ENCODE assay signal across 22 cellular contexts in the genomic region with DNA sequence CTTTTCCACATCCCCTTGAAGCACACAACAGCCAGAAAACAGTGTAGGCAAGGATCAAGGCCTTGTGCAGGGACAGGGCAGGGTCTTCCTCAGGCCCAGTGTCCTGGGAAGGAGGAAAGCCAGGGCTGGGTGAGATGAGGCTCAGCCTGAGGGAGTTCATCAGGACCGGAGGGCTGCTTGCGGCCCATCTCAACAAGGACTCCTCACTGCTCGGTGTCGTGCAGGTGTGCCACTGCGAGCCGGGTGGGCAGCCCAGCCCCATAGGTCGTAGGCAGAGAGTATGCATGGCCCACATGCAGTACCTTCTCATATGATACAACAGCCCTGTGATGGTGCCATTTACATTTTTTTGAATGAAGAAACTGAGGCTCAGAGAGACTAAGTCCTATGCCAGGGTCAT. TPM values are rescaled to one million over a fixed set of nuclear protein-coding genes. Genes with fewer than 3 reads are reported as not detected.
DNase-seq lines count a peak whose midpoint lies in the region; ATAC-seq, FAIRE-seq and TF ChIP-seq lines count a peak whose summit lies in the region.
"Had no signal": no experiment of that assay in that cellular context is flagged by ENCODE, and none has a peak within 500 bp of the region (broad histone marks: within the 10 kb centered on the region; RNA-seq: fewer than 3 reads in every experiment).

No MANE protein-coding gene starts in this region.

- H3K27ac Mint-ChIP-seq in activated naive CD4-positive, alpha-beta T cell treated with anti-CD3 and anti-CD28 coated beads for 36 hours: peak overlapping the region; percentile 47
- no peak overlapping the region for H3K27ac Mint-ChIP-seq in activated CD4-positive, alpha-beta memory T cell treated with anti-CD3 and anti-CD28 coated beads, Interleukin-2, amount 10 ng/mL, durations not matched to agents 7 days and 5 days
- H3K27ac Mint-ChIP-seq: CD8-positive, alpha-beta T cell had no signal

- intact Hi-C loops in activated naive CD4-positive, alpha-beta T cell treated with anti-CD3 and anti-CD28 coated beads for 36 hours (cut with micrococcal nuclease): no loop called here
- intact Hi-C loops in K562 (cut with micrococcal nuclease): no loop called here
- intact Hi-C loops in psoas muscle (cut with DNase I): no loop called here

- DNase-seq in activated naive CD4-positive, alpha-beta T cell treated with anti-CD3 and anti-CD28 coated beads for 36 hours: no peak
- DNase-seq in activated naive CD4-positive, alpha-beta T cell treated with Interleukin-2 at 50 U/mL for 16 hours: no peak
- DNase-seq in K562 (ENCODE audit: extremely low read depth in 1 of 4, low spot score in 3 of 4) (no peak), psoas muscle (peak in 1 of 2 donors; percentile 43), GM13976 (ENCODE audit: low spot score) (no peak)
- DNase-seq in activated CD4-positive, alpha-beta memory T cell treated with anti-CD3 and anti-CD28 coated beads, Interleukin-2, amount 10 ng/mL, durations not matched to agents 7 days and 5 days: no peak
- DNase-seq: 8988T; CD8-positive, alpha-beta T cell; DMS79 treated with DMSO at 0.1 percent for 48 hours; H7; Karpas-422; MM.1S; NCI-H1092 treated with DMSO at 0.1 percent for 48 hours; NCI-H2081 treated with DMSO at 0.1 percent for 48 hours; NCI-H510A treated with DMSO at 0.1 percent for 48 hours; NCI-H82; PC-9 had no signal

- H3K36me3 ChIP-seq in K562 (ENCODE audit: control insufficient read depth, insufficient read depth, low read length) (peaks cover 87% of the 10 kb centered on the region), psoas muscle (ENCODE audit: insufficient read depth in 1 of 2, low read depth in 1 of 2) (peaks cover 0 to 74% of the 10 kb centered on the region in 2 donors)

- H3K4me2 ChIP-seq in K562 (ENCODE audit: insufficient read depth, low read length): no peak overlapping the region
- H3K4me2 ChIP-seq: PC-9 had no signal

- no peak overlapping the region for H3K4me3 Mint-ChIP-seq in activated naive CD4-positive, alpha-beta T cell treated with anti-CD3 and anti-CD28 coated beads for 36 hours
- no peak overlapping the region for H3K4me3 Mint-ChIP-seq in activated CD4-positive, alpha-beta memory T cell treated with anti-CD3 and anti-CD28 coated beads, Interleukin-2, amount 10 ng/mL, durations not matched to agents 7 days and 5 days
- H3K4me3 Mint-ChIP-seq: CD8-positive, alpha-beta T cell had no signal

- TF ChIP-seq EP300 in K562 (IDR thresholded peaks at IDR 0.05; ENCODE audit: low read length): no peak

- H3K4me3 ChIP-seq in K562 (no peak overlapping the region), psoas muscle (no peak overlapping the region)
- H3K4me3 ChIP-seq: PC-9, SK-N-MC had no signal

- no peaks in the 10 kb centered on the region for H3K4me1 Mint-ChIP-seq in activated naive CD4-positive, alpha-beta T cell treated with anti-CD3 and anti-CD28 coated beads for 36 hours (ENCODE audit: low read depth)
- H3K4me1 Mint-ChIP-seq in activated CD4-positive, alpha-beta memory T cell treated with anti-CD3 and anti-CD28 coated beads, Interleukin-2, amount 10 ng/mL, durations not matched to agents 7 days and 5 days: peaks cover 3% of the 10 kb centered on the region

- no peak for TF ChIP-seq RAD21 in K562 (CRISPR knock-in tag; conservative IDR thresholded peaks at IDR 0.05 in 1 of 2, IDR thresholded peaks at IDR 0.05 in 1 of 2)

- H3K79me2 ChIP-seq in K562 (ENCODE audit: control insufficient read depth, insufficient read depth, low read length): no peaks in the 10 kb centered on the region

- H3K27ac ChIP-seq in C4-2B (peak overlapping the region; percentile 71), K562 (ENCODE audit: extremely low read depth, low read depth, low read length) (no peak overlapping the region), psoas muscle (peak overlapping the region; percentile 76)
- H3K27ac ChIP-seq: PC-9, SK-N-MC had no signal

- TF ChIP-seq POLR2A in K562 (conservative IDR thresholded peaks at IDR 0.05): no peak

- H3K27me3 Mint-ChIP-seq in activated naive CD4-positive, alpha-beta T cell treated with anti-CD3 and anti-CD28 coated beads for 36 hours (ENCODE audit: low read depth): no peaks in the 10 kb centered on the region
- no peaks in the 10 kb centered on the region for H3K27me3 Mint-ChIP-seq in activated CD4-positive, alpha-beta memory T cell treated with anti-CD3 and anti-CD28 coated beads, Interleukin-2, amount 10 ng/mL, durations not matched to agents 7 days and 5 days

- POLR2A ChIA-PET in K562 (lab: Yijun Ruan, JAX): interaction anchor here (0.7 to 1.7 kb wide), 2 partner anchors 21 to 532 kb away, joined by 3 to 4 read pairs; no protein-coding TSS in a partner anchor
- POLR2A ChIA-PET in activated CD4-positive, alpha-beta memory T cell treated with anti-CD3 and anti-CD28 coated beads, Interleukin-2, amount 10 ng/mL, durations not matched to agents 7 days and 5 days (lab: Charles Lee): interaction anchor here (2.2 kb wide), 1 partner anchor 14 kb away, joined by 6 read pairs; no protein-coding TSS in a partner anchor

- H3K9ac ChIP-seq in K562 (ENCODE audit: insufficient read depth in 1 of 2, low read depth in 2 of 2, low read length in 2 of 2): no peak overlapping the region

- peaks cover 34% of the 10 kb centered on the region for H3K36me3 Mint-ChIP-seq in activated naive CD4-positive, alpha-beta T cell treated with anti-CD3 and anti-CD28 coated beads for 36 hours (ENCODE audit: low read depth)
- H3K36me3 Mint-ChIP-seq in activated CD4-positive, alpha-beta memory T cell treated with anti-CD3 and anti-CD28 coated beads, Interleukin-2, amount 10 ng/mL, durations not matched to agents 7 days and 5 days (ENCODE audit: low read depth): peaks cover 44% of the 10 kb centered on the region

- FAIRE-seq in K562 (lab: Jason Lieb, UNC): no peak
- FAIRE-seq: D721Med had no signal

- H3K9me3 Mint-ChIP-seq in activated naive CD4-positive, alpha-beta T cell treated with anti-CD3 and anti-CD28 coated beads for 36 hours: no peaks in the 10 kb centered on the region
- no peaks in the 10 kb centered on the region for H3K9me3 Mint-ChIP-seq in activated CD4-positive, alpha-beta memory T cell treated with anti-CD3 and anti-CD28 coated beads, Interleukin-2, amount 10 ng/mL, durations not matched to agents 7 days and 5 days
- H3K9me3 Mint-ChIP-seq: CD8-positive, alpha-beta T cell had no signal

- WGBS in K562 (ENCODE audit: insufficient coverage, low coverage, missing lambda C conversion rate): 96% methylated on average over 7 of the region's 7 CpGs
- WGBS in psoas muscle, 3 donors: 91 to 97% (median 94%) methylated on average over 7 of the region's 7 CpGs

- no peak for ATAC-seq in K562
- no peak for ATAC-seq in psoas muscle
- no peak for ATAC-seq in GM19463 (IDR thresholded peaks at IDR 0.05; ENCODE audit: unreplicated experiment)
- ATAC-seq: CD8-positive, alpha-beta T cell had no signal

- peaks cover 0 to 10% of the 10 kb centered on the region in 2 experiments; a peak in 3 of 5 replicates for H3K4me1 ChIP-seq in K562 (replicated peaks in 1 of 2; ENCODE audit: control insufficient read depth in 2 of 2, insufficient read depth in 2 of 2, low read length in 2 of 2)
- peaks cover 45% of the 10 kb centered on the region for H3K4me1 ChIP-seq in psoas muscle

- H4K20me1 ChIP-seq in K562 (replicated peaks; ENCODE audit: control insufficient read depth, insufficient read depth, low read length): no peaks in the 10 kb centered on the region

- peaks cover 2% of the 10 kb centered on the region for H3K9me1 ChIP-seq in K562 (ENCODE audit: control insufficient read depth, insufficient read depth, low read length)

- in situ Hi-C loops in K562 (cut with MboI) (no loop called here), GM13976 (cut with MboI; ENCODE audit: low sequenced_read_pairs, unreplicated experiment) (no loop called here)

- H3K9me3 ChIP-seq in K562 (replicated peaks; ENCODE audit: control insufficient read depth, insufficient read depth, low read depth, low read length) (no peaks in the 10 kb centered on the region), psoas muscle (no peaks in the 10 kb centered on the region)

- CTCF ChIA-PET in activated naive CD4-positive, alpha-beta T cell treated with anti-CD3 and anti-CD28 coated beads for 36 hours (lab: Charles Lee): no interaction called here
- CTCF ChIA-PET in K562 (lab: Yijun Ruan, JAX; ENCODE audit: low intra/inter-chr PET ratio): no interaction called here
- CTCF ChIA-PET in activated CD4-positive, alpha-beta memory T cell treated with anti-CD3 and anti-CD28 coated beads, Interleukin-2, amount 10 ng/mL, durations not matched to agents 7 days and 5 days (lab: Charles Lee): no interaction called here

- H2AFZ ChIP-seq in K562 (ENCODE audit: low read depth, low read length): no peak overlapping the region
- H2AFZ ChIP-seq: PC-9 had no signal

- no peaks in the 10 kb centered on the region for H3K27me3 ChIP-seq in K562 (ENCODE audit: control insufficient read depth in 2 of 2, insufficient read depth in 2 of 2, low read length in 2 of 2)
- no peaks in the 10 kb centered on the region for H3K27me3 ChIP-seq in psoas muscle (ENCODE audit: insufficient read depth in 3 of 3, low read length in 2 of 3)

- TSS peak; percentile 20 for BruUV-seq in K562 (replicated peaks; lab: Mats Ljungman, UMichigan)

- no peak for TF ChIP-seq CTCF in C4-2B (conservative IDR thresholded peaks at IDR 0.05)
- TF ChIP-seq CTCF in K562 (IDR thresholded peaks at IDR 0.05 in 2 of 3, conservative IDR thresholded peaks at IDR 0.05 in 1 of 3; ENCODE audit: insufficient read depth in 2 of 3, low read depth in 1 of 3, low read length in 3 of 3): no peak
- TF ChIP-seq CTCF in psoas muscle (IDR thresholded peaks at IDR 0.05): no peak
- TF ChIP-seq CTCF in GM13976 (IDR thresholded peaks at IDR 0.05; ENCODE audit: borderline replicate concordance, control extremely low read depth, extremely low read depth, insufficient read depth, missing control alignments): no peak

RNA-seq across cellular contexts. Expression of a gene that starts 12.9 kb away (rescaled TPM):
- 1 to 10 TPM; 1.7 to 1.8 TPM for total RNA-seq in activated naive CD4-positive, alpha-beta T cell treated with anti-CD3 and anti-CD28 coated beads for 36 hours
- 0.70 and 1.5 TPM in 2 replicates for total RNA-seq in K562 (2011; cell fraction: chromatin; rRNA removed; ENCODE audit: low replicate concordance)
- total RNA-seq in K562 (2011; cell fraction: nucleolus; rRNA removed): 2.4 and 5.5 TPM in 2 replicates
- total RNA-seq in K562 (2011; cell fraction: nucleoplasm; rRNA removed): 1.5 and 2.1 TPM in 2 replicates
- total RNA-seq in K562 (2014; rRNA removed): 1.1 and 1.4 TPM in 2 replicates
- not detected in 2 replicates for total RNA-seq in K562 (2014; rRNA removed; fragmentation: Illumina TruSeq; extraction: Trizol)
- not detected in 2 replicates for total RNA-seq in K562 (2015; rRNA removed; fragmentation: Illumina TruSeq; extraction: Trizol)
- 2.2 TPM in 2 replicates for total RNA-seq in K562 (2021)
- 0.08 and 0.15 TPM in 2 replicates for polyA plus RNA-seq in K562 (2011; rRNA removed)
- polyA plus RNA-seq in K562 (2011; cell fraction: cytosol; rRNA removed): 0.09 and 1.8 TPM in 2 replicates
- polyA plus RNA-seq in K562 (2011; cell fraction: nucleus; rRNA removed): 2.7 and 8.7 TPM in 2 replicates
- polyA plus RNA-seq in K562 (2012): 0.19 and 0.40 TPM in 2 replicates
- polyA plus RNA-seq in K562 (2014; fragmentation: Illumina TruSeq; extraction: Trizol): not detected in 2 replicates
- under 1 TPM in 1 of 2 experiments, not detected in 1; 0.07 TPM for polyA plus RNA-seq in K562 (2014; fragmentation: Nextera tagmentation; extraction: Ambion mirVana)
- polyA plus RNA-seq in K562 (2014; rRNA removed): 0.50 and 3.3 TPM in 2 replicates
- not detected in 2 replicates for polyA minus RNA-seq in K562 (2011; rRNA and poly(A)+ RNA removed)
- polyA minus RNA-seq in K562 (2011; cell fraction: cytosol; rRNA and poly(A)+ RNA removed): not detected in 2 replicates
- 0.94 TPM in 1 of 2 replicates, not detected in the other for polyA minus RNA-seq in K562 (2011; cell fraction: nucleus; rRNA and poly(A)+ RNA removed)
- under 1 TPM in 3 of 4 donors, not detected in 1; 0.15 to 0.26 (median 0.26) TPM for total RNA-seq in psoas muscle
- not detected for polyA plus RNA-seq in psoas muscle
- not detected for total RNA-seq in activated CD4-positive, alpha-beta memory T cell treated with anti-CD3 and anti-CD28 coated beads, Interleukin-2, amount 10 ng/mL, durations not matched to agents 7 days and 5 days
- polyA plus RNA-seq: BJ had no signal

RNA-seq across cellular contexts. Expression of a gene that starts 24.6 kb away (rescaled TPM):
- total RNA-seq in activated naive CD4-positive, alpha-beta T cell treated with anti-CD3 and anti-CD28 coated beads for 36 hours: 1 to 10 TPM; 3.2 to 3.8 TPM
- 5.1 and 11.0 TPM in 2 replicates for total RNA-seq in K562 (2011; cell fraction: chromatin; rRNA removed; ENCODE audit: low replicate concordance)
- 5.2 and 5.8 TPM in 2 replicates for total RNA-seq in K562 (2011; cell fraction: nucleolus; rRNA removed)
- total RNA-seq in K562 (2011; cell fraction: nucleoplasm; rRNA removed): 6.7 and 7.9 TPM in 2 replicates
- total RNA-seq in K562 (2014; rRNA removed) (0.50 and 0.69 TPM in 2 replicates), K562 (2014; rRNA removed; fragmentation: Illumina TruSeq; extraction: Trizol) (0.44 and 0.48 TPM in 2 replicates), K562 (2015; rRNA removed; fragmentation: Illumina TruSeq; extraction: Trizol) (0.30 and 0.47 TPM in 2 replicates), K562 (2021) (1.5 and 1.9 TPM in 2 replicates), psoas muscle (1 to 10 TPM in 1 of 4 donors, under 1 TPM in 3; 0.20 to 1.4 (median 0.38) TPM)
- polyA plus RNA-seq in K562 (2011; rRNA removed) (0.53 and 1.3 TPM in 2 replicates), K562 (2014; fragmentation: Illumina TruSeq; extraction: Trizol) (0.59 and 0.66 TPM in 2 replicates), K562 (2014; fragmentation: Nextera tagmentation; extraction: Ambion mirVana) (under 1 TPM; 0.08 to 0.13 TPM), K562 (2014; rRNA removed) (1.1 and 1.3 TPM in 2 replicates), psoas muscle (under 1 TPM in 2 of 3 donors, not detected in 1; 0.01 to 0.05 TPM)
- 0.79 and 0.86 TPM in 2 replicates for polyA plus RNA-seq in K562 (2011; cell fraction: cytosol; rRNA removed)
- 4.2 and 4.7 TPM in 2 replicates for polyA plus RNA-seq in K562 (2011; cell fraction: nucleus; rRNA removed)
- 0.68 and 1.4 TPM in 2 replicates for polyA plus RNA-seq in K562 (2012)
- polyA minus RNA-seq in K562 (2011; rRNA and poly(A)+ RNA removed): 0.53 and 0.60 TPM in 2 replicates
- polyA minus RNA-seq in K562 (2011; cell fraction: cytosol; rRNA and poly(A)+ RNA removed): 0.57 and 0.91 TPM in 2 replicates
- 0.40 and 1.00 TPM in 2 replicates for polyA minus RNA-seq in K562 (2011; cell fraction: nucleus; rRNA and poly(A)+ RNA removed)
- total RNA-seq in activated CD4-positive, alpha-beta memory T cell treated with anti-CD3 and anti-CD28 coated beads, Interleukin-2, amount 10 ng/mL, durations not matched to agents 7 days and 5 days: 1 to 10 TPM; 2.3 to 2.6 TPM

RNA-seq across cellular contexts. Expression of a gene that starts 44.9 kb away (rescaled TPM):
- total RNA-seq in activated naive CD4-positive, alpha-beta T cell treated with anti-CD3 and anti-CD28 coated beads for 36 hours: 100 to 1,000 TPM in 1 of 2 experiments, 10 to 100 TPM in 1; 95.4 to 110 TPM
- 59.7 and 128 TPM in 2 replicates for total RNA-seq in K562 (2011; cell fraction: chromatin; rRNA removed; ENCODE audit: low replicate concordance)
- total RNA-seq in K562 (2011; cell fraction: nucleolus; rRNA removed): 89.4 and 117 TPM in 2 replicates
- total RNA-seq in K562 (2011; cell fraction: nucleoplasm; rRNA removed): 68.9 and 92.5 TPM in 2 replicates
- total RNA-seq in K562 (2014; rRNA removed): 67.7 and 77.1 TPM in 2 replicates
- total RNA-seq in K562 (2014; rRNA removed; fragmentation: Illumina TruSeq; extraction: Trizol): 9.9 and 11.3 TPM in 2 replicates
- 32.3 and 33.8 TPM in 2 replicates for total RNA-seq in K562 (2015; rRNA removed; fragmentation: Illumina TruSeq; extraction: Trizol)
- total RNA-seq in K562 (2021): 36.2 and 37.4 TPM in 2 replicates
- 18.8 and 25.3 TPM in 2 replicates for polyA plus RNA-seq in K562 (2011; rRNA removed)
- polyA plus RNA-seq in K562 (2011; cell fraction: cytosol; rRNA removed): 25.2 and 56.0 TPM in 2 replicates
- 59.7 and 86.8 TPM in 2 replicates for polyA plus RNA-seq in K562 (2011; cell fraction: nucleus; rRNA removed)
- 43.0 and 48.0 TPM in 2 replicates for polyA plus RNA-seq in K562 (2012)
- polyA plus RNA-seq in K562 (2014; fragmentation: Illumina TruSeq; extraction: Trizol): 23.6 and 41.3 TPM in 2 replicates
- polyA plus RNA-seq in K562 (2014; fragmentation: Nextera tagmentation; extraction: Ambion mirVana): 10 to 100 TPM; 19.3 to 36.7 TPM
- 49.6 and 53.0 TPM in 2 replicates for polyA plus RNA-seq in K562 (2014; rRNA removed)
- polyA minus RNA-seq in K562 (2011; rRNA and poly(A)+ RNA removed): 16.4 and 23.1 TPM in 2 replicates
- 13.0 and 23.0 TPM in 2 replicates for polyA minus RNA-seq in K562 (2011; cell fraction: cytosol; rRNA and poly(A)+ RNA removed)
- polyA minus RNA-seq in K562 (2011; cell fraction: nucleus; rRNA and poly(A)+ RNA removed): 37.2 and 46.0 TPM in 2 replicates
- total RNA-seq in psoas muscle: 1 to 10 TPM in 2 of 4 donors, under 1 TPM in 1, not detected in 1; 0.59 to 2.3 (median 1.5) TPM
- 1 to 10 TPM in 2 of 3 donors, under 1 TPM in 1; 0.52 to 1.2 (median 1.1) TPM for polyA plus RNA-seq in psoas muscle
- total RNA-seq in activated CD4-positive, alpha-beta memory T cell treated with anti-CD3 and anti-CD28 coated beads, Interleukin-2, amount 10 ng/mL, durations not matched to agents 7 days and 5 days: 10 to 100 TPM; 71.8 to 81.2 TPM
